14 cellular contexts compared by ENCODE assay signal in the genomic region with DNA sequence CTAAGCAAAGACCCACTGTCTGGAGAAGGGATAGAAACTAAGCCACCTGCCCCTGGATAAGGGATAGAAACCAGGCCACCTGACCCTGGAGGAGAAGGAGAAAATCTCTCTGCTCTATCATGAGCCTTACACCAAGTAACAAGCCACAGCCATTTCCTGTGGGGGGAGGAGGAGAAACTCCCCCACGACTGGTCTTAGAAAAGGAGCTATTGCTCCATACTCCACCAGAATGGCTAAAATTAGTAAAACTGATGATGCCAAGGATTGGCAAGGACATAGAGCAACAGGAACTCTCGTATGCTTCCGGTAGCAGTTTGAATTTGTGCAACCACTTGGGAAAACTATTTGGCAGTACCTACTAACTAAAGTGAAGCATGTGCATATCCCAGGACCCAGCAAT.
DNase-seq lines count a peak whose midpoint lies in the region; ATAC-seq, FAIRE-seq and TF ChIP-seq lines count a peak whose summit lies in the region.
"Had no signal": no experiment of that assay in that cellular context is flagged by ENCODE, and none has a peak within 500 bp of the region (broad histone marks: within the 10 kb centered on the region; RNA-seq: fewer than 3 reads in every experiment).

No MANE protein-coding gene starts in this region.

- H2AFZ ChIP-seq in HepG2 (ENCODE audit: low read length) = no peak overlapping the region

- CTCF ChIA-PET in AG04449 (lab: Yijun Ruan, JAX) (interaction anchor here (1.3 kb wide), 1 partner anchor 10 kb away, joined by 3 read pairs; no protein-coding TSS in a partner anchor), HepG2 (lab: Yijun Ruan, JAX; ENCODE audit: low intra/inter-chr PET ratio, low total read pairs) (no interaction called here)

- no peaks in the 10 kb centered on the region for H3K79me2 ChIP-seq in HepG2 (ENCODE audit: insufficient read depth, low read length)

- 37% methylated on average over 3 of the region's 3 CpGs for WGBS in HepG2 (ENCODE audit: low lambda C conversion rate)
- WGBS in stomach, 5 donors = 33 to 73% (median 63%) methylated on average over 3 of the region's 3 CpGs

- peak; percentile 31 for DNase-seq in AG04449 (ENCODE audit: low read depth, low spot score)
- DNase-seq in HL-60 (ENCODE audit: low read depth in 1 of 2, low spot score in 1 of 2) = peak; percentile 82 to 89
- peak; percentile 22 for DNase-seq in astrocyte of the spinal cord (ENCODE audit: low read depth, low spot score)
- DNase-seq in HepG2 (ENCODE audit: low spot score) = no peak
- DNase-seq in NCI-H524 (lab: John Stamatoyannopoulos, UW) = no peak
- no peak for DNase-seq in stomach
- DNase-seq: amniotic stem cell; effector memory CD8-positive, alpha-beta T cell; midbrain; NCI-H1436 treated with DMSO at 0.1 percent for 48 hours; T-helper 9 cell; thyroid gland had no signal

- no peak overlapping the region for H3K4me2 ChIP-seq in HepG2 (ENCODE audit: low read depth, low read length)

- no peak for FAIRE-seq in HepG2 (lab: Jason Lieb, UNC)

- TF ChIP-seq POLR2A in HepG2 (IDR thresholded peaks at IDR 0.05; ENCODE audit: insufficient read depth in 1 of 2, low read depth in 2 of 2, low read length in 2 of 2) (no peak), stomach (IDR thresholded peaks at IDR 0.05) (no peak)

- POLR2A ChIA-PET in AG04449 (lab: Yijun Ruan, JAX) = interaction anchor here (0.6 kb wide), 1 partner anchor 32 kb away, joined by 3 read pairs; no protein-coding TSS in a partner anchor
- POLR2A ChIA-PET in HepG2 (lab: Yijun Ruan, JAX) = no interaction called here

- H3K9me3 ChIP-seq in HepG2 (ENCODE audit: low read length) = no peaks in the 10 kb centered on the region
- no peaks in the 10 kb centered on the region for H3K9me3 ChIP-seq in stomach
- H3K9me3 ChIP-seq: thyroid gland had no signal

- no peaks in the 10 kb centered on the region for H4K20me1 ChIP-seq in HepG2 (ENCODE audit: insufficient read depth, low read length)

- no peak overlapping the region for H3K4me3 ChIP-seq in AG04449 (ENCODE audit: low read depth, low read length)
- H3K4me3 ChIP-seq in HL-60 (replicated peaks; ENCODE audit: insufficient read depth, low read length) = no peak overlapping the region
- no peak overlapping the region for H3K4me3 ChIP-seq in astrocyte of the spinal cord (ENCODE audit: low read depth, low read length)
- no peak overlapping the region for H3K4me3 ChIP-seq in HepG2 (replicated peaks in 1 of 3; ENCODE audit: insufficient read depth in 1 of 3, low read depth in 2 of 3, low read length in 3 of 3)
- H3K4me3 ChIP-seq in stomach = no peak overlapping the region
- H3K4me3 ChIP-seq: thyroid gland had no signal

- in situ Hi-C loops in astrocyte of the spinal cord (cut with HindIII; ENCODE audit: low sequenced_read_pairs) = no loop called here
- in situ Hi-C loops in HepG2 (cut with HindIII; ENCODE audit: extremely low pct_ligation_motif_present, low pct_unique_long_range_greater_than_20kb) = no loop called here

- no peak for TF ChIP-seq RAD21 in HepG2 (CRISPR knock-in tag; IDR thresholded peaks at IDR 0.05)

- TF ChIP-seq CTCF in AG04449 (IDR thresholded peaks at IDR 0.05; ENCODE audit: insufficient read depth, low read length, missing control alignments) (no peak), HL-60 (IDR thresholded peaks at IDR 0.05; ENCODE audit: insufficient read depth, low read length) (no peak), astrocyte of the spinal cord (IDR thresholded peaks at IDR 0.05; ENCODE audit: low read depth, low read length) (no peak), HepG2 (CRISPR knock-in tag; IDR thresholded peaks at IDR 0.05) (no peak), stomach (IDR thresholded peaks at IDR 0.05) (no peak)

- TF ChIP-seq EP300 in HepG2 (IDR thresholded peaks at IDR 0.05; ENCODE audit: low read depth in 2 of 2, low read length in 2 of 2) (no peak), HepG2 (CRISPR knock-in tag; IDR thresholded peaks at IDR 0.05; ENCODE audit: borderline replicate concordance) (no peak), stomach (IDR thresholded peaks at IDR 0.05) (no peak)

- intact Hi-C loops in HepG2 (cut with micrococcal nuclease; ENCODE audit: unreplicated experiment) (no loop called here), stomach (cut with DNase I; ENCODE audit: low total_unique reads) (no loop called here)

- H3K36me3 ChIP-seq in HepG2 (replicated peaks in 1 of 2; ENCODE audit: control insufficient read depth in 1 of 2, insufficient read depth in 2 of 2, low read length in 2 of 2) (no peaks in the 10 kb centered on the region), stomach (no peaks in the 10 kb centered on the region)
- H3K36me3 ChIP-seq: thyroid gland had no signal

- no peak overlapping the region for H3K9ac ChIP-seq in HepG2 (ENCODE audit: insufficient read depth, low read depth, low read length)

- H3K4me1 ChIP-seq in HepG2 (ENCODE audit: insufficient read depth, low read length) (peaks cover 44% of the 10 kb centered on the region), stomach (peaks cover 0 to 30% (median 7%) of the 10 kb centered on the region in 4 donors)

- ATAC-seq in HepG2 = no peak
- no peak for ATAC-seq in HG03095 (IDR thresholded peaks at IDR 0.05; ENCODE audit: unreplicated experiment)
- no peak for ATAC-seq in HG03196 (IDR thresholded peaks at IDR 0.05; ENCODE audit: unreplicated experiment)
- ATAC-seq: effector memory CD8-positive, alpha-beta T cell had no signal

- H3K27ac ChIP-seq in HL-60 (replicated peaks) = peak overlapping the region; percentile 69
- H3K27ac ChIP-seq in HepG2 (ENCODE audit: extremely low read length, insufficient read depth, low read length) = no peak overlapping the region
- no peak overlapping the region for H3K27ac ChIP-seq in stomach
- H3K27ac ChIP-seq: thyroid gland had no signal

- H3K27me3 ChIP-seq in HL-60 (ENCODE audit: insufficient read depth, poor library complexity, severe bottlenecking) (no peaks in the 10 kb centered on the region), HepG2 (ENCODE audit: control insufficient read depth in 1 of 2, insufficient read depth in 2 of 2, low read length in 2 of 2) (no peaks in the 10 kb centered on the region), stomach (peaks cover 0 to 4% (median 0%) of the 10 kb centered on the region in 3 donors)
- H3K27me3 ChIP-seq: thyroid gland had no signal

- BruUV-seq in HepG2 (replicated peaks; lab: Mats Ljungman, UMichigan) = no TSS peak

TF ChIP-seq in HepG2, 621 proteins besides CTCF, POLR2A, EP300 and RAD21:
- TF ChIP-seq ZNF7 (CRISPR knock-in tag; IDR thresholded peaks at IDR 0.05) (peak; percentile 85), CENPX (CRISPR knock-in tag; IDR thresholded peaks at IDR 0.05) (no peak)
TF ChIP-seq in HepG2: peak in this region for 1.

Comparison
In these comparisons a context has a peak if more than half of its experiments do, and no peak if none do; other contexts are left out.
1. DNase-seq: peak in AG04449 (single experiment), HL-60 (2 of 2) and astrocyte of the spinal cord (single experiment); none in HepG2 (single experiment), NCI-H524 (0 of 2) and stomach (single experiment).